Comparison of ENCODE assay signal across 2 cellular contexts in genomic region chr17:81228420-81228819, GRCh38.
TF ChIP-seq lines count a peak whose summit lies in the region.

No MANE protein-coding gene starts in this region.

TF ChIP-seq in HepG2, 621 proteins besides CTCF, POLR2A, EP300 and RAD21:
- TF ChIP-seq SNAI1 (CRISPR knock-in tag; IDR thresholded peaks at IDR 0.05; ENCODE audit: borderline replicate concordance) (no peak), POLR2G (IDR thresholded peaks at IDR 0.05; ENCODE audit: low read depth, low read length) (no peak), FUBP1 (CRISPR knock-in tag; IDR thresholded peaks at IDR 0.05; ENCODE audit: borderline replicate concordance) (no peak), ZNF367 (CRISPR knock-in tag; IDR thresholded peaks at IDR 0.05; ENCODE audit: borderline replicate concordance) (no peak), GABPB1 (CRISPR knock-in tag; IDR thresholded peaks at IDR 0.05) (no peak), ZNF543 (CRISPR knock-in tag; IDR thresholded peaks at IDR 0.05) (no peak), GABPA (IDR thresholded peaks at IDR 0.05; ENCODE audit: low read depth, low read length) (no peak), GABPA (CRISPR knock-in tag; IDR thresholded peaks at IDR 0.05; ENCODE audit: low read depth) (no peak), ZNF878 (CRISPR knock-in tag; IDR thresholded peaks at IDR 0.05) (no peak), TFDP2 (CRISPR knock-in tag; IDR thresholded peaks at IDR 0.05) (no peak), TOE1 (CRISPR knock-in tag; IDR thresholded peaks at IDR 0.05) (no peak), SYNCRIP (IDR thresholded peaks at IDR 0.05; ENCODE audit: insufficient read depth, low read depth, low read length) (no peak), ZNF205 (CRISPR knock-in tag; IDR thresholded peaks at IDR 0.05) (no peak), CC2D1A (CRISPR knock-in tag; IDR thresholded peaks at IDR 0.05) (no peak), SMAD3 (CRISPR knock-in tag; IDR thresholded peaks at IDR 0.05) (no peak), ZFP1 (CRISPR knock-in tag; IDR thresholded peaks at IDR 0.05) (no peak), KMT2B (CRISPR knock-in tag; IDR thresholded peaks at IDR 0.05) (no peak), E2F2 (CRISPR knock-in tag; IDR thresholded peaks at IDR 0.05; ENCODE audit: borderline replicate concordance) (no peak)

TF ChIP-seq in endothelial cell of umbilical vein, 7 proteins besides CTCF, POLR2A, EP300 and RAD21:
- no peak for TF ChIP-seq EZH2 (IDR thresholded peaks at IDR 0.05; ENCODE audit: borderline replicate concordance, low read depth, low read length, severe bottlenecking)
- no peak for TF ChIP-seq FOS (IDR thresholded peaks at IDR 0.05; ENCODE audit: borderline replicate concordance, insufficient read depth, low read length)
- no peak for TF ChIP-seq POLR2AphosphoS5 (IDR thresholded peaks at IDR 0.05; ENCODE audit: insufficient read depth, low read depth, low read length)
- TF ChIP-seq MYC (IDR thresholded peaks at IDR 0.05; ENCODE audit: low read depth, low read length) = no peak
- no peak for TF ChIP-seq MAX (IDR thresholded peaks at IDR 0.05; ENCODE audit: insufficient read depth, insufficient read length)
- TF ChIP-seq GATA2 (IDR thresholded peaks at IDR 0.05; ENCODE audit: insufficient read depth, insufficient read length, low read depth, low read length) = no peak
- TF ChIP-seq JUN (IDR thresholded peaks at IDR 0.05; ENCODE audit: borderline replicate concordance, insufficient read depth, insufficient read length, low read depth) = no peak
